18 cellular contexts compared by ENCODE assay signal in the genomic region with DNA sequence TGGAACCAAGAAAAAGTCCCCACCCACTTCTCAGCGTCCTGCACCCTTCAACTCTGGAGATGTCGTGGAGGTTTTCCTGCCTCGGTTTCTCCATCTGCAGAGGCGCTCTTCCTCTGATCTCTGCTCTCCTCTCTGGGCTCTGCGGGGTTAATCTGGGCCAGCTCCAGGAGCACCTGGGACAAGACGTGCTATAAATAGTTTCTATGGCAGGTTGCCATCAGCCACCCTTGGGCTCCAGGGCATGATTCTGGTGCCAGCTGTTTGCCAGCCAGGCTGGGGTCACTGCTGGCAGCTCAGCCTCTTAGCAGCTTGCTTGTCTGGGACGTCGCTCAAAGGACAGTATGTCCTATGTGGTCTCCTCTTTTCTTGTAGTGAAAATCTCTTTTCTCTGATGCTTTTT.
DNase-seq lines count a peak whose midpoint lies in the region; ATAC-seq and TF ChIP-seq lines count a peak whose summit lies in the region.
"Had no signal": no experiment of that assay in that cellular context is flagged by ENCODE, and none has a peak within 500 bp of the region (broad histone marks: within the 10 kb centered on the region; RNA-seq: fewer than 3 reads in every experiment).

No MANE protein-coding gene starts in this region.

- H3K9me3 Mint-ChIP-seq in activated naive CD8-positive, alpha-beta T cell treated with anti-CD3 and anti-CD28 coated beads for 36 hours, result no peaks in the 10 kb centered on the region
- H3K9me3 Mint-ChIP-seq: activated T-helper 2 cell treated with anti-CD3 and anti-CD28 coated beads, Interferon-gamma antibody, Interleukin-2, Interleukin-4, amounts not matched to agents 10 μg/mL and 5 μg/mL and 100 μg/mL, durations not matched to agents 14 hours and 24 hours and 36 hours; HFFc6 had no signal

- no peaks in the 10 kb centered on the region for H3K36me3 Mint-ChIP-seq in activated naive CD8-positive, alpha-beta T cell treated with anti-CD3 and anti-CD28 coated beads for 36 hours

- H3K27me3 Mint-ChIP-seq in activated naive CD8-positive, alpha-beta T cell treated with anti-CD3 and anti-CD28 coated beads for 36 hours, result peaks cover 34% of the 10 kb centered on the region

- ATAC-seq in HG03469 (IDR thresholded peaks at IDR 0.05; ENCODE audit: unreplicated experiment), result no peak
- ATAC-seq in HG03571 (IDR thresholded peaks at IDR 0.05; ENCODE audit: unreplicated experiment), result no peak
- ATAC-seq: HepG2 had no signal

- in situ Hi-C loops in GM13976 (cut with MboI; ENCODE audit: low sequenced_read_pairs, unreplicated experiment), result no loop called here

- no peak for TF ChIP-seq CTCF in GM13976 (IDR thresholded peaks at IDR 0.05; ENCODE audit: borderline replicate concordance, control extremely low read depth, extremely low read depth, insufficient read depth, missing control alignments)

- no peak overlapping the region for H3K4me3 Mint-ChIP-seq in activated naive CD8-positive, alpha-beta T cell treated with anti-CD3 and anti-CD28 coated beads for 36 hours
- H3K4me3 Mint-ChIP-seq: HFFc6 had no signal

- no peak overlapping the region for H3K27ac Mint-ChIP-seq in activated naive CD8-positive, alpha-beta T cell treated with anti-CD3 and anti-CD28 coated beads for 36 hours
- H3K27ac Mint-ChIP-seq: activated T-helper 2 cell treated with anti-CD3 and anti-CD28 coated beads, Interferon-gamma antibody, Interleukin-2, Interleukin-4, amounts not matched to agents 10 μg/mL and 5 μg/mL and 100 μg/mL, durations not matched to agents 14 hours and 24 hours and 36 hours; HFFc6 had no signal

- H3K4me1 Mint-ChIP-seq in activated naive CD8-positive, alpha-beta T cell treated with anti-CD3 and anti-CD28 coated beads for 36 hours, result no peaks in the 10 kb centered on the region

- DNase-seq in DMS79 (lab: John Stamatoyannopoulos, UW), result peak; percentile 72
- DNase-seq in NCI-H1105 treated with DMSO at 0.1 percent for 48 hours (lab: John Stamatoyannopoulos, UW), result peak; percentile 86
- DNase-seq in RPMI8226, result peak; percentile 76
- peak; percentile 30 for DNase-seq in islet precursor cell
- DNase-seq in activated naive CD8-positive, alpha-beta T cell treated with anti-CD3 and anti-CD28 coated beads for 36 hours, result no peak
- no peak for DNase-seq in GM13976 (ENCODE audit: low spot score)
- DNase-seq: activated CD4-positive, CD25-positive, alpha-beta regulatory T cell treated with anti-CD3 and anti-CD28 coated beads, Interleukin-2, amount 50 U/mL, for 72 hours; amniotic stem cell; cerebellar nuclear complex; effector memory CD4-positive, alpha-beta T cell; HFFc6; MM.1S; SIG-M5; stimulated activated CD4-positive, alpha-beta T cell treated with anti-CD3 and anti-CD28 coated beads, Interleukin-4, amount 100 ng/mL, for 1 hour had no signal

Comparison
In these comparisons a context has a peak if more than half of its experiments do, and no peak if none do; other contexts are left out.
1. DNase-seq: peak in DMS79 (single experiment), NCI-H1105 treated with DMSO at 0.1 percent for 48 hours (single experiment), RPMI8226 (single experiment) and islet precursor cell (single experiment); none in activated naive CD8-positive, alpha-beta T cell treated with anti-CD3 and anti-CD28 coated beads for 36 hours (single experiment) and GM13976 (single experiment).